8 cellular contexts compared by ENCODE assay signal in the genomic region with DNA sequence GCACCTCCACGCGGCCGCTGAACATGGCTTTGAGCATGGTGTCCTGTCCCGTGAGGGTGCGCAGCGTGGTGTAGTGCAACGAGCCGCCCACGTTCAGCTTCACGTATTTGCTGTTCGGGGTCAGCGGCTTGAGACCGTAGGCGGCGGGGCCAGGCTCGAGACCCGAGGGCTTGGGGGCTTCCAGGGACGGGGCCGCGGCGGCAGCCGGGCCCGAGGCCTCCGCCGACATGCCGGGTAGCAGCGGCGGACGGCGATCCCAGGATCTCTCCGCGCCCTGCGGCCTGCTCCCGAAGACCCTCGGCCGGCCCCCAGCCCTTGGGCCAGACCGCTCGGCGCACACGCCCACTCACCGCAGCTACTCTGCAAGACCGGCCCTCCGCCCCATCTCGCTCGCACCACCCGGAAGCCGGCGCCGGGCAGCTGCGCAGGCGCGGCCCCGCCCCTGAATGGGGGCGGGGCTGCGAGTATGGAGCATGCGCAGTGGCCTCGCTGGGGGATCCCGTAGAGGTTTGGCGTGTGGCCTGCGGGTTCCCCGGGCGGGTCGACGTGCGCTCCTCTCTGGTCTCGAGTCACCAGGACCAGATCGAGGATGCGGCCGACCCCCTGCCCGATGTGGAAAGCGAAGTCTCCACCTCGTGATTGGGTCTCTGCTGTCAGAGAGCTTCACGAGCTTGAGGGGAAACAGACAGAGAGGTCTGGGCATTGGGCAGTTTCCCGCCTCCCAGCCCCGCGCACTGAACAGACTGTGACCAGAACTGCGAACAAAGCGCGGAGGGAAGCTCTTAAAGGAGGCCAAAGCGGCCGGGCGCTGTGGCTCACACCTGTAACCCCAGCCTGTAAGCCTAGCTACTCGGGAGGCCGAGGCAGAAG. TPM values are rescaled to one million over a fixed set of nuclear protein-coding genes. Genes with fewer than 3 reads are reported as not detected.
DNase-seq lines count a peak whose midpoint lies in the region; TF ChIP-seq lines count a peak whose summit lies in the region.

A gene with protein sequence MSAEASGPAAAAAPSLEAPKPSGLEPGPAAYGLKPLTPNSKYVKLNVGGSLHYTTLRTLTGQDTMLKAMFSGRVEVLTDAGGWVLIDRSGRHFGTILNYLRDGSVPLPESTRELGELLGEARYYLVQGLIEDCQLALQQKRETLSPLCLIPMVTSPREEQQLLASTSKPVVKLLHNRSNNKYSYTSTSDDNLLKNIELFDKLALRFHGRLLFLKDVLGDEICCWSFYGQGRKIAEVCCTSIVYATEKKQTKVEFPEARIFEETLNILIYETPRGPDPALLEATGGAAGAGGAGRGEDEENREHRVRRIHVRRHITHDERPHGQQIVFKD (minus strand): TSS at position 422 of the 870 bp plus-strand sequence. CDS start 193 bp downstream, at position 229.

- peak within 1 kb of the TSS; percentile 93 for H3K4me3 Mint-ChIP-seq in HFFc6
- peak within 1 kb of the TSS; percentile 99 for H3K4me3 Mint-ChIP-seq in activated naive CD8-positive, alpha-beta T cell

- WGBS in ovary, 3 donors = 0% methylated on average over 76 to 84 of the region's 84 CpGs
- 1% methylated on average over 28 to 44 of the region's 84 CpGs for WGBS in thyroid gland, 2 donors

- DNase-seq in GM06990 (ENCODE audit: extremely low read depth, insufficient read length) (peak; percentile 95), HFFc6 (peak; percentile 62), NB4 (ENCODE audit: low read depth) (peak; percentile 87), SKM-1 treated with dmso at 0.1 percent for 144 hours (lab: John Stamatoyannopoulos, UW; ENCODE audit: unreplicated experiment) (peak; percentile 68), head of caudate nucleus (peak; percentile 63 to 94 (median 86)), ovary (peak; percentile 86 to 96 (median 90)), thyroid gland (peak; percentile 79 to 80)

- intact Hi-C loops in head of caudate nucleus (cut with DNase I) (loop anchor here (2.0 to 10.0 kb wide), 3 partner anchors 36 to 111 kb away; a partner anchor contains a TSS), ovary (cut with DNase I) (loop anchor here in 3 of 4 donors (2.0 to 10.0 kb wide), 3 partner anchors 35 to 79 kb away; no protein-coding TSS in a partner anchor), thyroid gland (cut with DNase I) (loop anchor here (10.0 kb wide), 1 partner anchor 111 kb away; a partner anchor contains a TSS)

- TF ChIP-seq CTCF in GM06990 (IDR thresholded peaks at IDR 0.05; ENCODE audit: insufficient read depth, low read length, poor library complexity, severe bottlenecking) (no peak), HFFc6 (IDR thresholded peaks at IDR 0.05) (no peak), NB4 (IDR thresholded peaks at IDR 0.05; ENCODE audit: low read depth, low read length) (no peak), ovary (IDR thresholded peaks at IDR 0.05) (no peak), thyroid gland (IDR thresholded peaks at IDR 0.05) (no peak)

- no peak for TF ChIP-seq EP300 in ovary (IDR thresholded peaks at IDR 0.05)

- TF ChIP-seq POLR2A in NB4 (IDR thresholded peaks at IDR 0.05; ENCODE audit: extremely low read depth, insufficient read length) = peak; percentile 97
- TF ChIP-seq POLR2A in ovary (IDR thresholded peaks at IDR 0.05) = peak; percentile 89
- peak in 1 of 2 donors; percentile 86 for TF ChIP-seq POLR2A in thyroid gland (IDR thresholded peaks at IDR 0.05)

- H3K27me3 ChIP-seq in GM06990 (replicated peaks; ENCODE audit: control insufficient read depth, insufficient read depth, low read length) = no peaks in the 10 kb centered on the region
- no peaks in the 10 kb centered on the region for H3K27me3 ChIP-seq in ovary
- H3K27me3 ChIP-seq in thyroid gland = no peaks in the 10 kb centered on the region

- H3K4me3 ChIP-seq in GM06990 (replicated peaks; ENCODE audit: low read depth, low read length) (peak within 1 kb of the TSS; percentile 92), NB4 (ENCODE audit: low read depth, low read length) (peak within 1 kb of the TSS; percentile 90), ovary (peak within 1 kb of the TSS; percentile 73), thyroid gland (replicated peaks in 1 of 3) (peak within 1 kb of the TSS; percentile 38 to 93 (median 71))

- no peaks in the 10 kb centered on the region; the same call in 1 of the 2 replicates for H3K36me3 ChIP-seq in GM06990 (ENCODE audit: control insufficient read depth, insufficient read depth, low read length)
- H3K36me3 ChIP-seq in ovary = no peaks in the 10 kb centered on the region
- peaks cover 3 to 14% of the 10 kb centered on the region in 2 donors for H3K36me3 ChIP-seq in thyroid gland

- H3K9me3 Mint-ChIP-seq in HFFc6 = no peaks in the 10 kb centered on the region
- H3K9me3 Mint-ChIP-seq in activated naive CD8-positive, alpha-beta T cell (ENCODE audit: low read depth) = no peaks in the 10 kb centered on the region

- peaks cover 10% of the 10 kb centered on the region; the same call in 1 of the 2 replicates for H3K36me3 Mint-ChIP-seq in HFFc6 (ENCODE audit: low read depth)
- peaks cover 7% of the 10 kb centered on the region for H3K36me3 Mint-ChIP-seq in activated naive CD8-positive, alpha-beta T cell

- peak within 1 kb of the TSS; percentile 96 for H3K27ac Mint-ChIP-seq in HFFc6
- H3K27ac Mint-ChIP-seq in activated naive CD8-positive, alpha-beta T cell = peak within 1 kb of the TSS; percentile 95

- H3K4me1 ChIP-seq in ovary (ENCODE audit: insufficient read depth) (peaks cover 13% of the 10 kb centered on the region), thyroid gland (peaks cover 8 to 15% of the 10 kb centered on the region in 2 donors)

- peaks cover 41% of the 10 kb centered on the region for H3K4me1 Mint-ChIP-seq in HFFc6 (ENCODE audit: low read depth)
- peaks cover 34% of the 10 kb centered on the region for H3K4me1 Mint-ChIP-seq in activated naive CD8-positive, alpha-beta T cell (ENCODE audit: low read depth)

- H3K27ac ChIP-seq in ovary (peak within 1 kb of the TSS; percentile 54 to 82), thyroid gland (peak within 1 kb of the TSS; percentile 76 to 83 (median 80))

- no peaks in the 10 kb centered on the region for H3K9me3 ChIP-seq in ovary
- H3K9me3 ChIP-seq in thyroid gland = no peaks in the 10 kb centered on the region

- H3K27me3 Mint-ChIP-seq in HFFc6 (ENCODE audit: insufficient read depth) = peaks cover 3% of the 10 kb centered on the region; the same call in 1 of the 2 replicates
- no peaks in the 10 kb centered on the region for H3K27me3 Mint-ChIP-seq in activated naive CD8-positive, alpha-beta T cell

RNA-seq across cellular contexts. Expression of the gene that starts here (rescaled TPM):
- 10 to 100 TPM; 13.9 to 17.0 (median 16.1) TPM for total RNA-seq in HFFc6 (2021; fragmentation: NEBNext Ultra II Directional; extraction: Animal tissue kit (Norgen Biotek cat#: 25700))
- total RNA-seq in ovary (10 to 100 TPM; 18.4 to 36.8 (median 25.5) TPM), thyroid gland (10 to 100 TPM in 3 of 4 donors, 1 to 10 TPM in 1; 9.8 to 27.5 (median 15.5) TPM)
- polyA plus RNA-seq in ovary = 10 to 100 TPM in 1 of 2 donors, 1 to 10 TPM in 1; 7.0 to 16.3 TPM

Comparison
In these comparisons a context has a peak if more than half of its experiments do, and no peak if none do; other contexts are left out.
1. Peak in every context shown above with its lines: DNase-seq, H3K4me3 ChIP-seq and H3K27ac ChIP-seq.